Comparison of ENCODE assay signal across 27 cellular contexts in genomic region chr17:35095741-35096140, GRCh38. TPM values are rescaled to one million over a fixed set of nuclear protein-coding genes. Genes with fewer than 3 reads are reported as not detected.
"Had no signal": no experiment of that assay in that cellular context is flagged by ENCODE, and none has a peak within 500 bp of the region (broad histone marks: within the 10 kb centered on the region; RNA-seq: fewer than 3 reads in every experiment).

No MANE protein-coding gene starts in this region.

- H3K4me2 ChIP-seq: KMS-11, SK-N-SH had no signal

- DNase-seq: Kasumi-1, MV-4-11, NCI-H1048, NCI-H1105, NCI-H1417, NCI-H1436 treated with DMSO at 0.1 percent for 48 hours, NCI-H1694, NCI-H187 treated with DMSO at 0.1 percent for 48 hours, NCI-H2081, NCI-H2107, NCI-H226, NCI-H446, NCI-H510A, NCI-H524 treated with DMSO at 0.1 percent for 48 hours, NCI-H69, NCI-H774, SHP77, SK-N-SH, SW 1271 had no signal

- H3K9me3 Mint-ChIP-seq: IgD-negative memory B cell had no signal

- H3K9ac ChIP-seq: KMS-11, SK-N-SH had no signal

- H3K9me3 ChIP-seq: SK-N-SH had no signal

- H3K9me2 ChIP-seq: SK-N-SH had no signal

- H3K27me3 Mint-ChIP-seq: IgD-negative memory B cell had no signal

- H3K27ac Mint-ChIP-seq: IgD-negative memory B cell had no signal

- H3K36me3 Mint-ChIP-seq: IgD-negative memory B cell had no signal

- H3K4me3 ChIP-seq: K562 had no signal

- H3K4me3 Mint-ChIP-seq: IgD-negative memory B cell had no signal

- H3K27ac ChIP-seq: KMS-11 had no signal

- ATAC-seq: HepG2, K562, Panc1 had no signal

RNA-seq across cellular contexts. Expression of gene FNDC8, which starts 25.7 kb away (rescaled TPM):
- total RNA-seq: HepG2, HT1080, K562, M059J, SK-MEL-5 had no signal
- polyA plus RNA-seq: HepG2, IgD-negative memory B cell, SK-N-SH had no signal

RNA-seq across cellular contexts. Expression of gene UNC45B, which starts 51.9 kb away (rescaled TPM):
- total RNA-seq: HepG2, HT1080, K562, SK-MEL-5 had no signal
- polyA plus RNA-seq: IgD-negative memory B cell, K562, SK-N-SH had no signal
